In genomic region chr6:145629478-145629877, GRCh38 we compare ENCODE assay signal across 13 cellular contexts.
DNase-seq lines count a peak whose midpoint lies in the region; ATAC-seq and TF ChIP-seq lines count a peak whose summit lies in the region.
"Had no signal": no experiment of that assay in that cellular context is flagged by ENCODE, and none has a peak within 500 bp of the region (broad histone marks: within the 10 kb centered on the region; RNA-seq: fewer than 3 reads in every experiment).

No MANE protein-coding gene starts in this region.

- no peaks in the 10 kb centered on the region for H3K9me3 Mint-ChIP-seq in neural crest cell
- H3K9me3 Mint-ChIP-seq: CD8-positive, alpha-beta T cell; IgD-negative memory B cell had no signal

- H3K27ac Mint-ChIP-seq in neural crest cell (ENCODE audit: unreplicated experiment), result peak overlapping the region; percentile 65
- H3K27ac Mint-ChIP-seq: B cell; CD8-positive, alpha-beta T cell; IgD-negative memory B cell had no signal

- peaks cover 12% of the 10 kb centered on the region for H3K4me1 Mint-ChIP-seq in neural crest cell

- intact Hi-C loops in head of caudate nucleus (cut with DNase I), result no loop called here

- no peaks in the 10 kb centered on the region for H3K27me3 Mint-ChIP-seq in neural crest cell (ENCODE audit: low read depth)
- H3K27me3 Mint-ChIP-seq: B cell, IgD-negative memory B cell had no signal

- no peak overlapping the region for H3K4me3 Mint-ChIP-seq in neural crest cell
- H3K4me3 Mint-ChIP-seq: B cell; CD8-positive, alpha-beta T cell; IgD-negative memory B cell had no signal

- no peak for ATAC-seq in GM21737 (IDR thresholded peaks at IDR 0.05; ENCODE audit: unreplicated experiment)
- ATAC-seq: CD8-positive, alpha-beta T cell had no signal

- peaks cover 7% of the 10 kb centered on the region for H3K36me3 Mint-ChIP-seq in neural crest cell (ENCODE audit: low read depth)

- no peak for TF ChIP-seq CTCF in neural crest cell (conservative IDR thresholded peaks at IDR 0.05)

- DNase-seq in NCI-H345 (lab: John Stamatoyannopoulos, UW) (peak; percentile 18), NCI-H345 treated with DMSO at 0.1 percent for 48 hours (lab: John Stamatoyannopoulos, UW; ENCODE audit: unreplicated experiment) (no peak), head of caudate nucleus (peak in 39 of 42 donors; percentile 18 to 92 (median 63)), neural crest cell (ENCODE audit: low read depth, low spot score) (no peak), NCI-H1092 treated with DMSO at 0.1 percent for 48 hours (lab: John Stamatoyannopoulos, UW) (no peak), HK-2 (ENCODE audit: unreplicated experiment) (no peak)
- DNase-seq: 8988T; Calu3; CD8-positive, alpha-beta T cell; GM23248 had no signal

Comparison
In these comparisons a context has a peak if more than half of its experiments do, and no peak if none do; other contexts are left out.
1. DNase-seq: peak in NCI-H345 (single experiment) and head of caudate nucleus (39 of 42); none in NCI-H345 treated with DMSO at 0.1 percent for 48 hours (single experiment), neural crest cell (single experiment), NCI-H1092 treated with DMSO at 0.1 percent for 48 hours (single experiment) and HK-2 (single experiment).